Comparison of ENCODE assay signal across 1 cellular context in the genomic region with DNA sequence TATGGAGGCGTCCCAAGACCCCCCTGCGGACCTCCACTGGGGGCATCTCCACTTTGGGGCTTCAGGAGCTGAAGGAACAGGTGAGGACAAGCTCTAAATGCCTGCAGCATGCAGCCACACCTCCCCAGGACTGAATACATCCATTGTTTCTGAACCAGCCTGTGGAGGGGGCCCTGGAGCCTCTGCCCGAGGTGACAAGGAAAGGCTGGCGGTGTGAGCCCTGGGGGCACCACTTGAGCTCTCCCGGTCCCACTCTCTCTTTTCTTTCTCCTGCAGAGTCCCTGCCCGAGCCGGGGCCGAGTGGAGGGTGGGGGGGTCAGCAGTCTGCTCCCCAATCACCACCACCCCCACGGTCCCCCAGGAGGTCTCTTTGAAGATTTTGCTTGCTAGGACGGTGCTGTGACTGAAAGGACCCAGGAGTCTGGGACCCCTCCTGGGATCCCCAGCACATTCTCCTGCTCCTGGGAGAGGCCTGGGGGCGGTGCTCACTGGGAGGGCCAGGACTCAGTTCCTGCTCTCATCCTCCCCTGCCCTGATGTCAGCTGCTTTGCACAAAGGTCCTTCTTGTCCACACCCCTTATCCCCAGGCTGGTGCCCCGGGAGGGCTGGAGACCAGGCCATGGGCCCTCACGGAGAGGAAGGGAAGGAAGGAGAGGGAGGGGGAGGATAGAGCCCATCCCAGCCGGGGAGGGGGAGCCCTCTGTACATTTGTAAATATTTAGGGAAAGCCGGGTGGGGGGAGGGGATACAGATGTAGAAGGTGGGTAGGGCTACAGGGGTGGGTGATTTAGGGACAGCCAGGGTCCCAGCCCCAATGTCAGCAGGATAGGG.
TF ChIP-seq lines count a peak whose summit lies in the region.

No MANE protein-coding gene starts in this region.

TF ChIP-seq in HepG2, 621 proteins besides CTCF, POLR2A, EP300 and RAD21 (continues in another document):
- TF ChIP-seq, protein P1, sequence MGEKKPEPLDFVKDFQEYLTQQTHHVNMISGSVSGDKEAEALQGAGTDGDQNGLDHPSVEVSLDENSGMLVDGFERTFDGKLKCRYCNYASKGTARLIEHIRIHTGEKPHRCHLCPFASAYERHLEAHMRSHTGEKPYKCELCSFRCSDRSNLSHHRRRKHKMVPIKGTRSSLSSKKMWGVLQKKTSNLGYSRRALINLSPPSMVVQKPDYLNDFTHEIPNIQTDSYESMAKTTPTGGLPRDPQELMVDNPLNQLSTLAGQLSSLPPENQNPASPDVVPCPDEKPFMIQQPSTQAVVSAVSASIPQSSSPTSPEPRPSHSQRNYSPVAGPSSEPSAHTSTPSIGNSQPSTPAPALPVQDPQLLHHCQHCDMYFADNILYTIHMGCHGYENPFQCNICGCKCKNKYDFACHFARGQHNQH (CRISPR knock-in tag; IDR thresholded peaks at IDR 0.05): 0 out of 2 replicates have a peak, but pooled peaks have one; percentile 24
- TF ChIP-seq PCBP2 (optimal IDR thresholded peaks at IDR 0.05; ENCODE audit: low read depth, low read length, poor library complexity, severe bottlenecking): no peak
- TF ChIP-seq POLR2G (IDR thresholded peaks at IDR 0.05; ENCODE audit: low read depth, low read length): no peak
- no peak for TF ChIP-seq ATRX (CRISPR knock-in tag; IDR thresholded peaks at IDR 0.05; ENCODE audit: borderline replicate concordance)
- TF ChIP-seq, protein P2, sequence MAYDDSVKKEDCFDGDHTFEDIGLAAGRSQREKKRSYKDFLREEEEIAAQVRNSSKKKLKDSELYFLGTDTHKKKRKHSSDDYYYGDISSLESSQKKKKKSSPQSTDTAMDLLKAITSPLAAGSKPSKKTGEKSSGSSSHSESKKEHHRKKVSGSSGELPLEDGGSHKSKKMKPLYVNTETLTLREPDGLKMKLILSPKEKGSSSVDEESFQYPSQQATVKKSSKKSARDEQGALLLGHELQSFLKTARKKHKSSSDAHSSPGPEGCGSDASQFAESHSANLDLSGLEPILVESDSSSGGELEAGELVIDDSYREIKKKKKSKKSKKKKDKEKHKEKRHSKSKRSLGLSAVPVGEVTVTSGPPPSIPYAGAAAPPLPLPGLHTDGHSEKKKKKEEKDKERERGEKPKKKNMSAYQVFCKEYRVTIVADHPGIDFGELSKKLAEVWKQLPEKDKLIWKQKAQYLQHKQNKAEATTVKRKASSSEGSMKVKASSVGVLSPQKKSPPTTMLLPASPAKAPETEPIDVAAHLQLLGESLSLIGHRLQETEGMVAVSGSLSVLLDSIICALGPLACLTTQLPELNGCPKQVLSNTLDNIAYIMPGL (CRISPR knock-in tag; IDR thresholded peaks at IDR 0.05; ENCODE audit: borderline replicate concordance in 1 of 2, low read depth in 1 of 2): peak in 1 of 2 experiments; percentile 13; a peak in 1 of 4 replicates
- TF ChIP-seq RXRB (CRISPR knock-in tag; IDR thresholded peaks at IDR 0.05; ENCODE audit: borderline replicate concordance): 0 out of 2 replicates have a peak, but pooled peaks have one; percentile 8
- no peak for TF ChIP-seq SOX6 (IDR thresholded peaks at IDR 0.05)
- no peak for TF ChIP-seq SOX6 (CRISPR knock-in tag; IDR thresholded peaks at IDR 0.05)
- no peak for TF ChIP-seq HNF4G (IDR thresholded peaks at IDR 0.05; ENCODE audit: borderline replicate concordance, low read depth, low read length)
- TF ChIP-seq HNF4G (CRISPR knock-in tag; IDR thresholded peaks at IDR 0.05; ENCODE audit: borderline replicate concordance, low read depth): no peak
- TF ChIP-seq CBX5 (CRISPR knock-in tag; IDR thresholded peaks at IDR 0.05; ENCODE audit: borderline replicate concordance): no peak
- no peak for TF ChIP-seq PTBP1 (IDR thresholded peaks at IDR 0.05; ENCODE audit: low read depth, low read length, poor library complexity, severe bottlenecking)
- no peak; the same call in 1 of the 2 replicates for TF ChIP-seq AKAP8 (CRISPR knock-in tag; IDR thresholded peaks at IDR 0.05)
- no peak for TF ChIP-seq RELA (CRISPR knock-in tag; IDR thresholded peaks at IDR 0.05)
- TF ChIP-seq ZNF335 (CRISPR knock-in tag; IDR thresholded peaks at IDR 0.05): no peak
- TF ChIP-seq MTF1 (CRISPR knock-in tag; IDR thresholded peaks at IDR 0.05): no peak
- no peak for TF ChIP-seq ARNT2 (CRISPR knock-in tag; IDR thresholded peaks at IDR 0.05; ENCODE audit: low read depth)
- TF ChIP-seq RBM39 (IDR thresholded peaks at IDR 0.05; ENCODE audit: low read depth, low read length, poor library complexity, severe bottlenecking): no peak
- TF ChIP-seq REL (CRISPR knock-in tag; conservative IDR thresholded peaks at IDR 0.05): no peak
- TF ChIP-seq, protein P3, sequence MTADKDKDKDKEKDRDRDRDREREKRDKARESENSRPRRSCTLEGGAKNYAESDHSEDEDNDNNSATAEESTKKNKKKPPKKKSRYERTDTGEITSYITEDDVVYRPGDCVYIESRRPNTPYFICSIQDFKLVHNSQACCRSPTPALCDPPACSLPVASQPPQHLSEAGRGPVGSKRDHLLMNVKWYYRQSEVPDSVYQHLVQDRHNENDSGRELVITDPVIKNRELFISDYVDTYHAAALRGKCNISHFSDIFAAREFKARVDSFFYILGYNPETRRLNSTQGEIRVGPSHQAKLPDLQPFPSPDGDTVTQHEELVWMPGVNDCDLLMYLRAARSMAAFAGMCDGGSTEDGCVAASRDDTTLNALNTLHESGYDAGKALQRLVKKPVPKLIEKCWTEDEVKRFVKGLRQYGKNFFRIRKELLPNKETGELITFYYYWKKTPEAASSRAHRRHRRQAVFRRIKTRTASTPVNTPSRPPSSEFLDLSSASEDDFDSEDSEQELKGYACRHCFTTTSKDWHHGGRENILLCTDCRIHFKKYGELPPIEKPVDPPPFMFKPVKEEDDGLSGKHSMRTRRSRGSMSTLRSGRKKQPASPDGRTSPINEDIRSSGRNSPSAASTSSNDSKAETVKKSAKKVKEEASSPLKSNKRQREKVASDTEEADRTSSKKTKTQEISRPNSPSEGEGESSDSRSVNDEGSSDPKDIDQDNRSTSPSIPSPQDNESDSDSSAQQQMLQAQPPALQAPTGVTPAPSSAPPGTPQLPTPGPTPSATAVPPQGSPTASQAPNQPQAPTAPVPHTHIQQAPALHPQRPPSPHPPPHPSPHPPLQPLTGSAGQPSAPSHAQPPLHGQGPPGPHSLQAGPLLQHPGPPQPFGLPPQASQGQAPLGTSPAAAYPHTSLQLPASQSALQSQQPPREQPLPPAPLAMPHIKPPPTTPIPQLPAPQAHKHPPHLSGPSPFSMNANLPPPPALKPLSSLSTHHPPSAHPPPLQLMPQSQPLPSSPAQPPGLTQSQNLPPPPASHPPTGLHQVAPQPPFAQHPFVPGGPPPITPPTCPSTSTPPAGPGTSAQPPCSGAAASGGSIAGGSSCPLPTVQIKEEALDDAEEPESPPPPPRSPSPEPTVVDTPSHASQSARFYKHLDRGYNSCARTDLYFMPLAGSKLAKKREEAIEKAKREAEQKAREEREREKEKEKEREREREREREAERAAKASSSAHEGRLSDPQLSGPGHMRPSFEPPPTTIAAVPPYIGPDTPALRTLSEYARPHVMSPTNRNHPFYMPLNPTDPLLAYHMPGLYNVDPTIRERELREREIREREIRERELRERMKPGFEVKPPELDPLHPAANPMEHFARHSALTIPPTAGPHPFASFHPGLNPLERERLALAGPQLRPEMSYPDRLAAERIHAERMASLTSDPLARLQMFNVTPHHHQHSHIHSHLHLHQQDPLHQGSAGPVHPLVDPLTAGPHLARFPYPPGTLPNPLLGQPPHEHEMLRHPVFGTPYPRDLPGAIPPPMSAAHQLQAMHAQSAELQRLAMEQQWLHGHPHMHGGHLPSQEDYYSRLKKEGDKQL (CRISPR knock-in tag; IDR thresholded peaks at IDR 0.05; ENCODE audit: low read depth): no peak
- TF ChIP-seq ZNF367 (CRISPR knock-in tag; IDR thresholded peaks at IDR 0.05; ENCODE audit: borderline replicate concordance): no peak
- no peak for TF ChIP-seq JUND (CRISPR knock-in tag; IDR thresholded peaks at IDR 0.05)
- no peak for TF ChIP-seq KAT8 (CRISPR knock-in tag; IDR thresholded peaks at IDR 0.05)
- no peak for TF ChIP-seq ZNF709 (CRISPR knock-in tag; IDR thresholded peaks at IDR 0.05)
- TF ChIP-seq SIN3B (IDR thresholded peaks at IDR 0.05; ENCODE audit: low read length): no peak
- TF ChIP-seq ZNF572 (CRISPR knock-in tag; IDR thresholded peaks at IDR 0.05): 0 out of 2 replicates have a peak, but pooled peaks have one; percentile 38
- TF ChIP-seq HHEX (CRISPR knock-in tag; IDR thresholded peaks at IDR 0.05): no peak
- no peak for TF ChIP-seq NFKBIZ (CRISPR knock-in tag; IDR thresholded peaks at IDR 0.05)
- TF ChIP-seq, protein P4, sequence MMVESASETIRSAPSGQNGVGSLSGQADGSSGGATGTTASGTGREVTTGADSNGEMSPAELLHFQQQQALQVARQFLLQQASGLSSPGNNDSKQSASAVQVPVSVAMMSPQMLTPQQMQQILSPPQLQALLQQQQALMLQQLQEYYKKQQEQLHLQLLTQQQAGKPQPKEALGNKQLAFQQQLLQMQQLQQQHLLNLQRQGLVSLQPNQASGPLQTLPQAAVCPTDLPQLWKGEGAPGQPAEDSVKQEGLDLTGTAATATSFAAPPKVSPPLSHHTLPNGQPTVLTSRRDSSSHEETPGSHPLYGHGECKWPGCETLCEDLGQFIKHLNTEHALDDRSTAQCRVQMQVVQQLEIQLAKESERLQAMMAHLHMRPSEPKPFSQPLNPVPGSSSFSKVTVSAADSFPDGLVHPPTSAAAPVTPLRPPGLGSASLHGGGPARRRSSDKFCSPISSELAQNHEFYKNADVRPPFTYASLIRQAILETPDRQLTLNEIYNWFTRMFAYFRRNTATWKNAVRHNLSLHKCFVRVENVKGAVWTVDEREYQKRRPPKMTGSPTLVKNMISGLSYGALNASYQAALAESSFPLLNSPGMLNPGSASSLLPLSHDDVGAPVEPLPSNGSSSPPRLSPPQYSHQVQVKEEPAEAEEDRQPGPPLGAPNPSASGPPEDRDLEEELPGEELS (CRISPR knock-in tag; IDR thresholded peaks at IDR 0.05): peak; percentile 11; the same call in 1 of the 2 replicates
- TF ChIP-seq, protein P5, sequence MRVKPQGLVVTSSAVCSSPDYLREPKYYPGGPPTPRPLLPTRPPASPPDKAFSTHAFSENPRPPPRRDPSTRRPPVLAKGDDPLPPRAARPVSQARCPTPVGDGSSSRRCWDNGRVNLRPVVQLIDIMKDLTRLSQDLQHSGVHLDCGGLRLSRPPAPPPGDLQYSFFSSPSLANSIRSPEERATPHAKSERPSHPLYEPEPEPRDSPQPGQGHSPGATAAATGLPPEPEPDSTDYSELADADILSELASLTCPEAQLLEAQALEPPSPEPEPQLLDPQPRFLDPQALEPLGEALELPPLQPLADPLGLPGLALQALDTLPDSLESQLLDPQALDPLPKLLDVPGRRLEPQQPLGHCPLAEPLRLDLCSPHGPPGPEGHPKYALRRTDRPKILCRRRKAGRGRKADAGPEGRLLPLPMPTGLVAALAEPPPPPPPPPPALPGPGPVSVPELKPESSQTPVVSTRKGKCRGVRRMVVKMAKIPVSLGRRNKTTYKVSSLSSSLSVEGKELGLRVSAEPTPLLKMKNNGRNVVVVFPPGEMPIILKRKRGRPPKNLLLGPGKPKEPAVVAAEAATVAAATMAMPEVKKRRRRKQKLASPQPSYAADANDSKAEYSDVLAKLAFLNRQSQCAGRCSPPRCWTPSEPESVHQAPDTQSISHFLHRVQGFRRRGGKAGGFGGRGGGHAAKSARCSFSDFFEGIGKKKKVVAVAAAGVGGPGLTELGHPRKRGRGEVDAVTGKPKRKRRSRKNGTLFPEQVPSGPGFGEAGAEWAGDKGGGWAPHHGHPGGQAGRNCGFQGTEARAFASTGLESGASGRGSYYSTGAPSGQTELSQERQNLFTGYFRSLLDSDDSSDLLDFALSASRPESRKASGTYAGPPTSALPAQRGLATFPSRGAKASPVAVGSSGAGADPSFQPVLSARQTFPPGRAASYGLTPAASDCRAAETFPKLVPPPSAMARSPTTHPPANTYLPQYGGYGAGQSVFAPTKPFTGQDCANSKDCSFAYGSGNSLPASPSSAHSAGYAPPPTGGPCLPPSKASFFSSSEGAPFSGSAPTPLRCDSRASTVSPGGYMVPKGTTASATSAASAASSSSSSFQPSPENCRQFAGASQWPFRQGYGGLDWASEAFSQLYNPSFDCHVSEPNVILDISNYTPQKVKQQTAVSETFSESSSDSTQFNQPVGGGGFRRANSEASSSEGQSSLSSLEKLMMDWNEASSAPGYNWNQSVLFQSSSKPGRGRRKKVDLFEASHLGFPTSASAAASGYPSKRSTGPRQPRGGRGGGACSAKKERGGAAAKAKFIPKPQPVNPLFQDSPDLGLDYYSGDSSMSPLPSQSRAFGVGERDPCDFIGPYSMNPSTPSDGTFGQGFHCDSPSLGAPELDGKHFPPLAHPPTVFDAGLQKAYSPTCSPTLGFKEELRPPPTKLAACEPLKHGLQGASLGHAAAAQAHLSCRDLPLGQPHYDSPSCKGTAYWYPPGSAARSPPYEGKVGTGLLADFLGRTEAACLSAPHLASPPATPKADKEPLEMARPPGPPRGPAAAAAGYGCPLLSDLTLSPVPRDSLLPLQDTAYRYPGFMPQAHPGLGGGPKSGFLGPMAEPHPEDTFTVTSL (CRISPR knock-in tag; IDR thresholded peaks at IDR 0.05; ENCODE audit: borderline replicate concordance): no peak
- no peak for TF ChIP-seq HOXA9 (CRISPR knock-in tag; IDR thresholded peaks at IDR 0.05; ENCODE audit: borderline replicate concordance)
- TF ChIP-seq ZNF253 (CRISPR knock-in tag; IDR thresholded peaks at IDR 0.05; ENCODE audit: borderline replicate concordance): no peak
- TF ChIP-seq NFE2 (CRISPR knock-in tag; IDR thresholded peaks at IDR 0.05): no peak
- no peak for TF ChIP-seq EEA1 (CRISPR knock-in tag; IDR thresholded peaks at IDR 0.05; ENCODE audit: borderline replicate concordance)
